In the genomic region with DNA sequence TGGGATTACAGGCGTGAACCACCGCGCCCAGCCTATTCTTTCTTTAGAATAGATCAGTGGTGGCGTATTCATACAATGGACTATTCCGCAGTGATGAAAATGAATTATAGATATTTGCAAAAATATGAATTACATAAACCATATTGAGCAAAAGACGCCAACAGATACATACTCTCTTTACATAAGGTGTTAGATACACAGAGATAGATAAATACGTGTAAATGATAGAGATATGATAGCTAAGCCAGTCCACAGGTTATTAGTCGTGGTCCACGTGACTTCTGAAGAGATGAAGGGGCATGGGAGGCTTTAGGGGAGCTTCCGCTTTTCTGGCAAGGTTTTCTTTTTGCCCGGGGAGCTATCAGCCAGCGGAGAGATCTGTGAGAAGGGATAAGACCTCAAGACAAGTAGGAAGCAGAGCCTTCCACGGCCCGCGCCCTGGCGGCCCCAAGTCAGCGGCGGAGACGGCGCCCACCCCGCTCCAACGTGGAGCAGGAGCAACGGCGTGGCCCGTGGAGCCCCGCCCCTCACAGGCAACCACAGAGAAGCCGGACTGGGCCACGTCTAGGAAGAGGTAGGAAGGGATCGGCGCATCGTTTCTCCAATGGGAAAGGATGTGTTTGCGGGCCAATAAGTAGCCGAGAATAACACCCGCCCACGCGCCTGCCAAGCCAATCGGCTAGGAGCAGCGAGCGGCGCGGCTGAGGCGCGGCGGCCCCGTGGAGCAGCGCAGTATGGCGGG, we compare ENCODE assay signal across 8 cellular contexts. TPM values are rescaled to one million over a fixed set of nuclear protein-coding genes. Genes with fewer than 3 reads are reported as not detected.
DNase-seq lines count a peak whose midpoint lies in the region; ATAC-seq, FAIRE-seq and TF ChIP-seq lines count a peak whose summit lies in the region.

Gene MSTO1 (plus strand): TSS at position 704 of the 742 bp plus-strand sequence. CDS start 31 bp downstream, at position 735.

- peak; percentile 73 for FAIRE-seq in endometrium (lab: Jason Lieb, UNC)

- no peaks in the 10 kb centered on the region for H3K9me2 ChIP-seq in OCI-LY1 (ENCODE audit: low read depth, low read length)

- no peaks in the 10 kb centered on the region for H3F3A ChIP-seq in OCI-LY1 (ENCODE audit: insufficient read depth, low read length)

- H3K4me1 ChIP-seq in HUES64 (ENCODE audit: insufficient read depth, low read length) (no peaks in the 10 kb centered on the region), OCI-LY1 (ENCODE audit: insufficient read depth, low read length, severe bottlenecking) (no peaks in the 10 kb centered on the region)

- H3K36me3 Mint-ChIP-seq in Calu3 (ENCODE audit: insufficient read depth, unreplicated experiment) (peaks cover 20% of the 10 kb centered on the region), mesothelial cell of epicardium (peaks cover 10% of the 10 kb centered on the region)

- H3K27ac Mint-ChIP-seq in Calu3 (ENCODE audit: unreplicated experiment) (peak within 1 kb of the TSS; percentile 87), mesothelial cell of epicardium (peak within 1 kb of the TSS; percentile 94)

- peak within 1 kb of the TSS; percentile 80 for H2AFZ ChIP-seq in OCI-LY1 (ENCODE audit: low read length)

- H3K9ac ChIP-seq in HUES64 (ENCODE audit: low read depth, low read length) (peak within 1 kb of the TSS; percentile 74), OCI-LY1 (ENCODE audit: low read length) (peak within 1 kb of the TSS; percentile 72)

- H3K4me3 Mint-ChIP-seq in Calu3 (ENCODE audit: low read depth, unreplicated experiment) (peak within 1 kb of the TSS; percentile 86), mesothelial cell of epicardium (peak within 1 kb of the TSS; percentile 86)

- H3K4me3 ChIP-seq in HUES64 (ENCODE audit: low read length) (peak within 1 kb of the TSS; percentile 62), OCI-LY1 (ENCODE audit: low read depth, low read length, poor library complexity, severe bottlenecking) (peak within 1 kb of the TSS; percentile 79)

- ATAC-seq in GM21447 (IDR thresholded peaks at IDR 0.05; ENCODE audit: unreplicated experiment): peak; percentile 94

- H3K27ac ChIP-seq in HUES64 (ENCODE audit: low read depth, low read length) (peak within 1 kb of the TSS; percentile 39), OCI-LY1 (ENCODE audit: low read depth, low read length, poor library complexity, severe bottlenecking) (peak within 1 kb of the TSS; percentile 65)

- no peaks in the 10 kb centered on the region for H4K20me1 ChIP-seq in OCI-LY1 (ENCODE audit: insufficient read depth, low read length)

- CTCF ChIA-PET in Calu3 (lab: Charles Lee): interaction anchor here (0.5 to 1.2 kb wide), 3 partner anchors 15 to 202 kb away, joined by 3 to 7 read pairs (median 4); no protein-coding TSS in a partner anchor

- peak; percentile 98 for DNase-seq in Calu3
- DNase-seq in activated CD8-positive, alpha-beta memory T cell treated with anti-CD3 and anti-CD28 coated beads, Interleukin-2, amount 50 U/mL, for 4 hours: peak; percentile 97
- DNase-seq in mesothelial cell of epicardium (ENCODE audit: low spot score in 2 of 2, unreplicated experiment in 2 of 2): peak; percentile 85 to 93
- peak; percentile 94 to 98 for DNase-seq in stimulated activated CD8-positive, alpha-beta memory T cell treated with anti-CD3 and anti-CD28 coated beads, Interleukin-15, amount 100 ng/mL, for 48 hours (ENCODE audit: low read depth in 2 of 2)

- no peaks in the 10 kb centered on the region for H3K27me3 ChIP-seq in HUES64 (ENCODE audit: insufficient read depth, low read length)
- no peaks in the 10 kb centered on the region for H3K27me3 ChIP-seq in OCI-LY1 (ENCODE audit: insufficient read depth, low read length)

- peak within 1 kb of the TSS; percentile 89 for H3K4me2 ChIP-seq in OCI-LY1 (ENCODE audit: low read length)

- H3K4me1 Mint-ChIP-seq in Calu3 (ENCODE audit: low read depth, unreplicated experiment) (no peaks in the 10 kb centered on the region), mesothelial cell of epicardium (peaks cover 5% of the 10 kb centered on the region)

- H3K36me3 ChIP-seq in HUES64 (ENCODE audit: insufficient read depth, low read length) (peaks cover 18% of the 10 kb centered on the region), OCI-LY1 (ENCODE audit: insufficient read depth, low read length) (peaks cover 14% of the 10 kb centered on the region; the same call in 1 of the 2 replicates)

- BruUV-seq in Calu3 (replicated peaks; lab: Mats Ljungman, UMichigan): TSS peak; percentile 99

- no peaks in the 10 kb centered on the region for H3K79me2 ChIP-seq in OCI-LY1 (ENCODE audit: insufficient read depth, low read length)

- WGBS in HUES64: 9% methylated on average over 34 of the region's 47 CpGs

- intact Hi-C loops in Calu3 (cut with micrococcal nuclease; ENCODE audit: unreplicated experiment): no loop called here

- H3K9me3 ChIP-seq in HUES64 (ENCODE audit: insufficient read depth, low read depth, low read length): no peaks in the 10 kb centered on the region
- H3K9me3 ChIP-seq in OCI-LY1 (ENCODE audit: low read length): no peaks in the 10 kb centered on the region

- H3K9me3 Mint-ChIP-seq in Calu3 (ENCODE audit: low read depth, unreplicated experiment) (no peaks in the 10 kb centered on the region), mesothelial cell of epicardium (no peaks in the 10 kb centered on the region)

- TF ChIP-seq CTCF in Calu3 (IDR thresholded peaks at IDR 0.05; ENCODE audit: unreplicated experiment) (no peak), OCI-LY1 (IDR thresholded peaks at IDR 0.05; ENCODE audit: low read length) (no peak), mesothelial cell of epicardium (IDR thresholded peaks at IDR 0.05; ENCODE audit: unreplicated experiment) (no peak)

- no peaks in the 10 kb centered on the region for H3K27me3 Mint-ChIP-seq in Calu3 (ENCODE audit: unreplicated experiment)
- H3K27me3 Mint-ChIP-seq in mesothelial cell of epicardium (ENCODE audit: low read depth): no peaks in the 10 kb centered on the region

RNA-seq across cellular contexts. Expression of gene MSTO1, which starts in this region (rescaled TPM):
- 75.2 and 87.5 TPM in 2 replicates for total RNA-seq in Calu3 (2022)
- polyA plus RNA-seq in HUES64 (2013, experiment 1 of 2): 36.2 TPM
- 33.7 TPM for polyA plus RNA-seq in HUES64 (2013, experiment 2 of 2)
- total RNA-seq in mesothelial cell of epicardium: 55.3 to 55.8 TPM (median 55.5 TPM) in 3 replicates

Comparison
In these comparisons a context has a peak if more than half of its experiments do, and no peak if none do; other contexts are left out.
1. Peak in every context shown above with its lines: DNase-seq, ATAC-seq, H3K4me3 ChIP-seq and H3K27ac ChIP-seq.